In the genomic region with DNA sequence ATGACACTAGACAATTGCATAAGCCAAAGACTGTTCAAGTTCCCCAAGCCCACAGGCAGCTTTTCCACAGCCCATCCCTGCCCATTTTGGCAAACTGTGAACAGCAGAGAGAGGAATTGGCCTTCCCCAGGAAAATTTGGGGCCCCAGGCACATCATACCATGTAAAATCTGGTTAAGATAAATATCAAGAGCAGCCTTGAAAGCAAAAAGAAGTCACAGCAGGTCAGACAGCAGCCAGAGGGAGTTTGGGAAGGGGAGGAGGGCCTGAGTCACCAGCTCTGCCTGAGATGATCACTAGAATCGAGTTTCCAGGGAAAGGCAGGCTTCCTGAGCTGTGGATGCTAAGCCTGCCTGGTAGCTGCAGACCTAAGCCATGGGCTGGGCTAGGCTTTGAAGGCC, we compare ENCODE assay signal across 14 cellular contexts.
DNase-seq lines count a peak whose midpoint lies in the region; ATAC-seq, FAIRE-seq and TF ChIP-seq lines count a peak whose summit lies in the region.
"Had no signal": no experiment of that assay in that cellular context is flagged by ENCODE, and none has a peak within 500 bp of the region (broad histone marks: within the 10 kb centered on the region; RNA-seq: fewer than 3 reads in every experiment).

No MANE protein-coding gene starts in this region.

- no peak for ATAC-seq in HG03045 (IDR thresholded peaks at IDR 0.05; ENCODE audit: unreplicated experiment)

- no peak for TF ChIP-seq POLR2A in endothelial cell of umbilical vein (IDR thresholded peaks at IDR 0.05; ENCODE audit: low read depth, low read length)

- intact Hi-C loops in endothelial cell of umbilical vein (cut with micrococcal nuclease): loop anchor here (5.0 to 10.0 kb wide), 2 partner anchors 87 to 160 kb away; no protein-coding TSS in a partner anchor

- H3K36me3 ChIP-seq in endothelial cell of umbilical vein (ENCODE audit: control insufficient read depth in 2 of 2, extremely low read depth in 1 of 2, insufficient read depth in 2 of 2, low read length in 2 of 2): no peaks in the 10 kb centered on the region

- dilution Hi-C loops in endothelial cell of umbilical vein (cut with MboI; ENCODE audit: extremely low pct_ligation_motif_present, low sequenced_read_pairs): no loop called here

- CTCF ChIA-PET in endothelial cell of umbilical vein (lab: Charles Lee): no interaction called here

- peaks cover 17% of the 10 kb centered on the region for H3K4me1 ChIP-seq in endothelial cell of umbilical vein (ENCODE audit: control insufficient read depth, extremely low read depth, insufficient read depth, low read length)

- TF ChIP-seq CTCF in AG10803 (conservative IDR thresholded peaks at IDR 0.05; ENCODE audit: low read length) (peak; percentile 29), endothelial cell of umbilical vein (IDR thresholded peaks at IDR 0.05; ENCODE audit: extremely low read depth in 1 of 2, insufficient read depth in 1 of 2, low read depth in 1 of 2, low read length in 2 of 2) (no peak)

- H3K27me3 ChIP-seq in endothelial cell of umbilical vein (ENCODE audit: control insufficient read depth in 2 of 2, insufficient read depth in 2 of 2, low read length in 2 of 2): peaks cover 16 to 34% of the 10 kb centered on the region in 2 experiments

- H3K79me2 ChIP-seq in endothelial cell of umbilical vein (ENCODE audit: control insufficient read depth, insufficient read depth, low read length): no peaks in the 10 kb centered on the region

- no TSS peak for BruUV-seq in endothelial cell of umbilical vein (replicated peaks; lab: Mats Ljungman, UMichigan)

- no peaks in the 10 kb centered on the region for H4K20me1 ChIP-seq in endothelial cell of umbilical vein (replicated peaks; ENCODE audit: control insufficient read depth, extremely low read depth, insufficient read depth, low read length)

- no peaks in the 10 kb centered on the region for H3K9me3 ChIP-seq in endothelial cell of umbilical vein (replicated peaks; ENCODE audit: control insufficient read depth, insufficient read depth, low read length)

- H3K4me3 ChIP-seq in AG10803 (ENCODE audit: low read length): no peak overlapping the region
- no peak overlapping the region for H3K4me3 ChIP-seq in endothelial cell of umbilical vein (replicated peaks in 1 of 3; ENCODE audit: insufficient read depth in 1 of 3, low read depth in 1 of 3, low read length in 3 of 3)

- H3K27ac ChIP-seq in endothelial cell of umbilical vein (ENCODE audit: insufficient read depth, low read depth, low read length): no peak overlapping the region
- H3K27ac ChIP-seq: C4-2B had no signal

- POLR2A ChIA-PET in endothelial cell of umbilical vein (lab: Charles Lee): no interaction called here

- no peak overlapping the region for H3K9ac ChIP-seq in endothelial cell of umbilical vein (replicated peaks; ENCODE audit: extremely low read depth, insufficient read depth, low read length)

- no peak overlapping the region for H2AFZ ChIP-seq in endothelial cell of umbilical vein (ENCODE audit: low read depth, low read length)

- H3K4me2 ChIP-seq in endothelial cell of umbilical vein (ENCODE audit: insufficient read depth, low read length): no peak overlapping the region

- H3K9me1 ChIP-seq in endothelial cell of umbilical vein (replicated peaks; ENCODE audit: control insufficient read depth, extremely low read depth, insufficient read depth, low read length): no peaks in the 10 kb centered on the region

- DNase-seq in AG10803 (ENCODE audit: low read depth) (peak; percentile 72), RCC 7860 (ENCODE audit: low spot score) (peak; percentile 41), endothelial cell of umbilical vein (ENCODE audit: low read depth, low spot score) (peak; percentile 45), myocyte (ENCODE audit: low read depth) (peak; percentile 70), NCI-H510A treated with DMSO at 0.1 percent for 48 hours (lab: John Stamatoyannopoulos, UW) (no peak), NOMO-1 treated with dmso at 0.1 percent for 144 hours (lab: John Stamatoyannopoulos, UW; ENCODE audit: unreplicated experiment) (no peak)
- no peak for DNase-seq in activated naive CD4-positive, alpha-beta T cell treated with anti-CD3 and anti-CD28 coated beads, Interleukin-2, amount 50 U/mL, for 16 hours
- DNase-seq: activated CD4-positive, alpha-beta T cell treated with anti-CD3 and anti-CD28 coated beads, Interleukin-2, amount 50 U/mL, for 1 hour; activated naive CD4-positive, alpha-beta T cell treated with Interleukin-2 at 50 U/mL for 16 hours; MM.1S; NCI-H510A; stimulated activated CD4-positive, alpha-beta T cell treated with anti-CD3 and anti-CD28 coated beads, Interleukin-2, amount 100 ng/mL, for 48 hours had no signal

- FAIRE-seq in RCC 7860 (lab: Jason Lieb, UNC) (no peak), endothelial cell of umbilical vein (lab: Jason Lieb, UNC) (peak; percentile 63)

TF ChIP-seq in endothelial cell of umbilical vein, 7 proteins besides CTCF, POLR2A, EP300 and RAD21:
- TF ChIP-seq, protein P1, sequence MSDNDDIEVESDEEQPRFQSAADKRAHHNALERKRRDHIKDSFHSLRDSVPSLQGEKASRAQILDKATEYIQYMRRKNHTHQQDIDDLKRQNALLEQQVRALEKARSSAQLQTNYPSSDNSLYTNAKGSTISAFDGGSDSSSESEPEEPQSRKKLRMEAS (IDR thresholded peaks at IDR 0.05; ENCODE audit: insufficient read depth, insufficient read length): no peak
- peak; percentile 60 for TF ChIP-seq FOS (IDR thresholded peaks at IDR 0.05; ENCODE audit: borderline replicate concordance, insufficient read depth, low read length)
- TF ChIP-seq GATA2 (IDR thresholded peaks at IDR 0.05; ENCODE audit: insufficient read depth, insufficient read length, low read depth, low read length): peak; percentile 44
TF ChIP-seq in endothelial cell of umbilical vein: peak in this region for 2.

Comparison
In these comparisons a context has a peak if more than half of its experiments do, and no peak if none do; other contexts are left out.
1. DNase-seq: peak in AG10803 (single experiment), RCC 7860 (single experiment), endothelial cell of umbilical vein (single experiment) and myocyte (single experiment); none in NCI-H510A treated with DMSO at 0.1 percent for 48 hours (single experiment), activated naive CD4-positive, alpha-beta T cell treated with anti-CD3 and anti-CD28 coated beads, Interleukin-2, amount 50 U/mL, for 16 hours (single experiment) and NOMO-1 treated with dmso at 0.1 percent for 144 hours (single experiment).